In genomic region chr1:37825508-37825907, GRCh38 we compare ENCODE assay signal across 1 cellular context.
TF ChIP-seq lines count a peak whose summit lies in the region.

No MANE protein-coding gene starts in this region.

TF ChIP-seq in HCT116, 20 proteins besides CTCF, POLR2A, EP300 and RAD21:
- no peak for TF ChIP-seq ZFX (IDR thresholded peaks at IDR 0.05)
- TF ChIP-seq EGR1 (IDR thresholded peaks at IDR 0.05; ENCODE audit: low read depth), result peak; percentile 36; the same call in 1 of the 2 replicates
- no peak for TF ChIP-seq SP1 (IDR thresholded peaks at IDR 0.05; ENCODE audit: low read depth)
